In the genomic region with DNA sequence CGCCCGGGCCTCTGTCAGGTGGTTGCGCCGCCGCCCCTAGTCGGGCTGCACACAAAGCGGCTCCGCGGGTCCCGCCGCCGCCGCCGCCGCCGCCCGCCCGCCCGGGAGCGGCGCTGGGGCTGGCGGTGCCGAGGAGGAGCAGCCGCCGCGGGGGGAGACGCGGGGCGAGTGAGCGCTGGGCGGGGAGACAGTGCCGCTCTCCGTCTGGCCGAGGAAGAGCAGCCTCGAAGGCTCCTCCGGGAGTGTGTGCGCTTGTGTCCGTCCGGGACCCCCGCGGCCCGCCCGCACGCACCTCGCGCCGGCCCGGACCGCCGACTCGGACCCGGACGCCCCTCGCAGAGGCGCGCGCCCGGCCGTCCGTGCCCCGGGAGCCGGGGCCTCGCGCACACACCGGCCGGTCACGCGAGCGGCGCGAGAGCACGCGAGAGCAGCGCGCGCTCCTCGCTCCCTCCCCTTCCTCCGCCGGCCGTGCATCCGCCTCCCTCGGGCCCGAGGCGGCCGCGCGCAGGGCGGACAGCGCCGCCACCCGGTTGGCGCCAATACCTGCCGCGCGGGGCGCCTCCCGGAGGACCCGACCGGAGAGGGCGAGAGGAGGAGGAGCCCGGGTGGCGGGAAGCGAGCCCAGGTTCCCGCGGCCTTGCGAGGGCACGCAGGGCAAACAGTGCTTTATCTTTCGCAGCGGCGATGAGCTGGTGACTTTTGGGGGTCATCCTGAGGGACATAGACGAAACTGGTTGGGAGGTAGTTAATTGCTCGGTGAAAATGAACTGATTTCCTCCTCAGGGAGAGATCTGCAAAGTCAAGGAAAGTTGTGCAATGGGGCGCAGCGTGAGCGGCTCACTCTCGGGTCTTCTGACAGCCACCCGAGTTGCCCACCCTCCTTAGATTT, we compare ENCODE assay signal across 1 cellular context.
TF ChIP-seq lines count a peak whose summit lies in the region.

TSS of gene PDS5A (minus strand) at position 423 of the 889 bp plus-strand sequence. CDS start 1,334 bp downstream, outside the sequence.

TF ChIP-seq in H1, 55 proteins besides CTCF, POLR2A, EP300 and RAD21 (continued from another document):
- TF ChIP-seq CHD2 (IDR thresholded peaks at IDR 0.05; ENCODE audit: low read length): peak; percentile 86
- TF ChIP-seq SAP30 (IDR thresholded peaks at IDR 0.05; ENCODE audit: insufficient read depth, insufficient replicate concordance, low read length): no peak
- TF ChIP-seq MAFK (IDR thresholded peaks at IDR 0.05; ENCODE audit: low read depth, low read length): no peak
- TF ChIP-seq ASH2L (IDR thresholded peaks at IDR 0.05; ENCODE audit: low read length): peak; percentile 66
- peak; percentile 7; the same call in 1 of the 2 replicates for TF ChIP-seq SP1 (IDR thresholded peaks at IDR 0.05; ENCODE audit: low read depth, low read length)
- TF ChIP-seq SP2 (IDR thresholded peaks at IDR 0.05; ENCODE audit: low read length): no peak
- TF ChIP-seq TAF7 (optimal IDR thresholded peaks at IDR 0.05; ENCODE audit: borderline replicate concordance, low read depth, low read length): peak; percentile 55
- TF ChIP-seq, protein P1, sequence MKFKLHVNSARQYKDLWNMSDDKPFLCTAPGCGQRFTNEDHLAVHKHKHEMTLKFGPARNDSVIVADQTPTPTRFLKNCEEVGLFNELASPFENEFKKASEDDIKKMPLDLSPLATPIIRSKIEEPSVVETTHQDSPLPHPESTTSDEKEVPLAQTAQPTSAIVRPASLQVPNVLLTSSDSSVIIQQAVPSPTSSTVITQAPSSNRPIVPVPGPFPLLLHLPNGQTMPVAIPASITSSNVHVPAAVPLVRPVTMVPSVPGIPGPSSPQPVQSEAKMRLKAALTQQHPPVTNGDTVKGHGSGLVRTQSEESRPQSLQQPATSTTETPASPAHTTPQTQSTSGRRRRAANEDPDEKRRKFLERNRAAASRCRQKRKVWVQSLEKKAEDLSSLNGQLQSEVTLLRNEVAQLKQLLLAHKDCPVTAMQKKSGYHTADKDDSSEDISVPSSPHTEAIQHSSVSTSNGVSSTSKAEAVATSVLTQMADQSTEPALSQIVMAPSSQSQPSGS (IDR thresholded peaks at IDR 0.05; ENCODE audit: low read length): no peak
- no peak for TF ChIP-seq TBP (IDR thresholded peaks at IDR 0.05; ENCODE audit: low read depth, low read length)
- no peak for TF ChIP-seq KDM5A (IDR thresholded peaks at IDR 0.05; ENCODE audit: low read length)
- no peak; the same call in none of the 2 replicates for TF ChIP-seq CREB1 (IDR thresholded peaks at IDR 0.05)
- TF ChIP-seq JUN (IDR thresholded peaks at IDR 0.05; ENCODE audit: low read depth, low read length): no peak
- TF ChIP-seq HDAC6 (IDR thresholded peaks at IDR 0.05; ENCODE audit: low read depth, low read length): no peak
- TF ChIP-seq EZH2 (IDR thresholded peaks at IDR 0.05; ENCODE audit: low read depth, low read length, severe bottlenecking): no peak
- TF ChIP-seq SIRT6 (IDR thresholded peaks at IDR 0.05; ENCODE audit: low read length): no peak
- no peak for TF ChIP-seq SP4 (IDR thresholded peaks at IDR 0.05; ENCODE audit: low read length)
- no peak for TF ChIP-seq CTBP2 (IDR thresholded peaks at IDR 0.05; ENCODE audit: borderline replicate concordance, insufficient read depth, insufficient read length, low read length)
- no peak for TF ChIP-seq SIX5 (IDR thresholded peaks at IDR 0.05; ENCODE audit: low read depth, low read length)
- TF ChIP-seq PHF8 (conservative IDR thresholded peaks at IDR 0.05; ENCODE audit: low read depth, low read length): peak; percentile 86
- TF ChIP-seq HDAC2 (IDR thresholded peaks at IDR 0.05; ENCODE audit: borderline replicate concordance in 1 of 2, low read depth in 2 of 2, low read length in 2 of 2): 0 out of 4 replicates have a peak, but pooled peaks of 1 of the 2 experiments have one; percentile 60
- TF ChIP-seq CBX8 (IDR thresholded peaks at IDR 0.05; ENCODE audit: borderline replicate concordance, low read depth, low read length): no peak
- no peak for TF ChIP-seq ATF3 (IDR thresholded peaks at IDR 0.05; ENCODE audit: insufficient read depth, low read depth, low read length)
- 0 out of 2 replicates have a peak, but pooled peaks have one; percentile 19 for TF ChIP-seq EGR1 (IDR thresholded peaks at IDR 0.05; ENCODE audit: borderline replicate concordance, low read depth, low read length)
- TF ChIP-seq MAX (IDR thresholded peaks at IDR 0.05): peak; percentile 79
- peak; percentile 76 for TF ChIP-seq TAF1 (IDR thresholded peaks at IDR 0.05; ENCODE audit: low read depth, low read length)
- no peak for TF ChIP-seq KDM1A (IDR thresholded peaks at IDR 0.05; ENCODE audit: borderline replicate concordance, low read length)
- TF ChIP-seq CBX5 (IDR thresholded peaks at IDR 0.05; ENCODE audit: low read depth, low read length): no peak
- TF ChIP-seq RBBP5 (IDR thresholded peaks at IDR 0.05; ENCODE audit: borderline replicate concordance, low read depth, low read length): peak; percentile 97
- peak; percentile 80 for TF ChIP-seq POLR2AphosphoS5 (IDR thresholded peaks at IDR 0.05; ENCODE audit: low read depth, low read length)
- peak; percentile 79 for TF ChIP-seq BRCA1 (IDR thresholded peaks at IDR 0.05; ENCODE audit: low read depth, low read length)
- no peak for TF ChIP-seq RXRA (IDR thresholded peaks at IDR 0.05; ENCODE audit: insufficient read depth, low read depth, low read length)
- no peak for TF ChIP-seq FOSL1 (IDR thresholded peaks at IDR 0.05; ENCODE audit: insufficient read depth, low read depth, low read length)
- no peak for TF ChIP-seq CHD1 (IDR thresholded peaks at IDR 0.05; ENCODE audit: low read depth, low read length)
- no peak for TF ChIP-seq NANOG (IDR thresholded peaks at IDR 0.05; ENCODE audit: insufficient read depth, low read depth, low read length, poor library complexity, severe bottlenecking)
- TF ChIP-seq RFX5 (IDR thresholded peaks at IDR 0.05; ENCODE audit: borderline replicate concordance, low read depth, low read length): no peak
- no peak for TF ChIP-seq ZNF274 (IDR thresholded peaks at IDR 0.05; ENCODE audit: borderline replicate concordance, extremely low read depth, low read length)
- TF ChIP-seq RNF2 (IDR thresholded peaks at IDR 0.05; ENCODE audit: borderline replicate concordance, low read depth, low read length, missing control alignments, poor library complexity, severe bottlenecking): no peak
- peak; percentile 94 for TF ChIP-seq E2F6 (IDR thresholded peaks at IDR 0.05)
- TF ChIP-seq SUZ12 (IDR thresholded peaks at IDR 0.05; ENCODE audit: low read length): no peak
- TF ChIP-seq TCF12 (IDR thresholded peaks at IDR 0.05; ENCODE audit: low read depth, low read length): no peak
- TF ChIP-seq SRF (IDR thresholded peaks at IDR 0.05; ENCODE audit: low read depth, low read length): no peak
- TF ChIP-seq CHD7 (IDR thresholded peaks at IDR 0.05; ENCODE audit: insufficient replicate concordance, low read length): no peak
- TF ChIP-seq JUND (IDR thresholded peaks at IDR 0.05; ENCODE audit: low read length): no peak
- no peak for TF ChIP-seq NRF1 (IDR thresholded peaks at IDR 0.05; ENCODE audit: low read depth, low read length)
